ENCODE assay signal across 2 cellular contexts in the genomic region with DNA sequence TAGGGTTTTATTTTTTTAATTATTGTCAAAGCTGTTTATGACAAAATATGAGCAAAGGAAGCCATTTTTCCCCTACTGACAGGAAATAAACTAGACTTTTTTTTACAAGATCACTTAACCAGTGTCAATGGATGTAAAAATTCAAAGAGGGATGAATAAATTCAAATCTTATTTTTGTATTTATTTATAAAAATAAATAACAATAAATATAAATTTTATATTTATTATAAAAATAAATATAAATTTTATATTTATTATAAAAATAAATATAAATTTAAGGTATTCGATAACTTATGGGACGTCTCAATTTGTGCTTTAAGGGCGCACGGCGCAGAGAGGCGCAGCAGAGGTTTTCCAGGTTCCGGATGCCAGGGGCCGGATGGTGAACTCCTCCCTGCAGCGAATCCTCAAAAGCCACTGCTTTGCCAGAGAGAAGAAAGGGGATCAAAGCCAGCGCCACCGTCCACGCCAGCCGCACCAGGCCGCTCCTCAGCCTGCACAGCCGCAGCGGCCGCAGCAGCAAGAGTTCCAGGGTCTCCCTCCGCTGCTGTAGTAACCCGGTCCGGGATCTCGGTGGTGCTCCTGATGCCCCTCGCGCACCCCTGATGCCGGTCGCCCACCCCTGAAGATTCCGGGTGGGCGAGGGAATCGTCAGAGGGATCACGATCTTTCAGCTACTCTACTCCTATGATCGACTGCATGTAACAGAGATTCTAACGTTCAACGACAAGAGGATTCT.
TF ChIP-seq lines count a peak whose summit lies in the region.

No MANE protein-coding gene starts in this region.

TF ChIP-seq in H1, 55 proteins besides CTCF, POLR2A, EP300 and RAD21:
- TF ChIP-seq NRF1 (IDR thresholded peaks at IDR 0.05; ENCODE audit: low read depth, low read length) (no peak), SP2 (IDR thresholded peaks at IDR 0.05; ENCODE audit: low read length) (no peak), EZH2 (IDR thresholded peaks at IDR 0.05; ENCODE audit: low read depth, low read length, severe bottlenecking) (no peak), KDM5A (IDR thresholded peaks at IDR 0.05; ENCODE audit: low read length) (no peak), TEAD4 (IDR thresholded peaks at IDR 0.05; ENCODE audit: low read depth, low read length) (no peak), ZNF274 (IDR thresholded peaks at IDR 0.05; ENCODE audit: borderline replicate concordance, extremely low read depth, low read length) (no peak), CEBPB (IDR thresholded peaks at IDR 0.05; ENCODE audit: low read depth, low read length) (no peak), KDM1A (IDR thresholded peaks at IDR 0.05; ENCODE audit: borderline replicate concordance, low read length) (no peak), BACH1 (IDR thresholded peaks at IDR 0.05; ENCODE audit: low read length) (no peak)

TF ChIP-seq in HEK293T, 16 proteins besides CTCF, POLR2A, EP300 and RAD21:
- no peak for TF ChIP-seq BHLHE40 (IDR thresholded peaks at IDR 0.05; ENCODE audit: borderline replicate concordance)
